22 cellular contexts compared by ENCODE assay signal in the genomic region with DNA sequence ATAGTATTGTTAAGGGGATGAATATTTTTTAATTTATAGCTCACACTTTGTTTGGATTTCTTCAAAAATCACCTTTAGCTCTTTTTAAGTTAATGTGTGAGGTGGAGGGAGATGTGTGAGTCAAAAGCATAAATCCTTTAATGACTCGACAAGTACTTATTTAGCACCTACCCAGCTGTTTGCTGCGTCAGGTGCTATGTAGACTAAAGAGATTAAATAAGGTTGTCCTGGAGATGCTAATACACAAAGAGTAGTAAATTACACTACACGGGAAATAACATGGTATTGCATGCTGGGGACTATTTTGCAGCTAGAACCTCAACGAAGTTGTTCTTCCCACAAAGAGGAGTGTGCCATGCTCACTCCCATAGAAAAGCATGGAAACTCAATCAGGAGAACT.
DNase-seq lines count a peak whose midpoint lies in the region; ATAC-seq and TF ChIP-seq lines count a peak whose summit lies in the region.
"Had no signal": no experiment of that assay in that cellular context is flagged by ENCODE, and none has a peak within 500 bp of the region (broad histone marks: within the 10 kb centered on the region; RNA-seq: fewer than 3 reads in every experiment).

No MANE protein-coding gene starts in this region.

- DNase-seq in NCI-H524 (lab: John Stamatoyannopoulos, UW) = peak; percentile 27 to 82
- DNase-seq in foreskin keratinocyte = peak; percentile 38 to 44
- no peak for DNase-seq in medulla oblongata (ENCODE audit: extremely low spot score)
- DNase-seq in DMS 273 (lab: John Stamatoyannopoulos, UW; ENCODE audit: unreplicated experiment) = no peak
- no peak for DNase-seq in Right ventricle myocardium inferior (ENCODE audit: missing footprints)
- DNase-seq in cardiac septum (ENCODE audit: low spot score) = no peak
- DNase-seq: activated CD8-positive, alpha-beta memory T cell treated with anti-CD3 and anti-CD28 coated beads, Interleukin-2, amount 50 U/mL, for 4 hours; activated effector memory CD4-positive, alpha-beta T cell treated with Interleukin-2 at 50 U/mL for 16 hours; colonic mucosa; DMS 273 treated with DMSO at 0.1 percent for 48 hours; KG1; mesenchymal stem cell; naive B cell; NCI-H1694; stimulated activated CD4-positive, alpha-beta T cell treated with anti-CD3 and anti-CD28 coated beads, Interleukin-2, amount 100 ng/mL, for 48 hours; stimulated activated naive CD4-positive, alpha-beta T cell; WERI-Rb-1 had no signal

- ATAC-seq in GM18858 (IDR thresholded peaks at IDR 0.05; ENCODE audit: unreplicated experiment) = peak; percentile 57
- ATAC-seq in HG02852 (IDR thresholded peaks at IDR 0.05; ENCODE audit: unreplicated experiment) = peak; percentile 72
- peak; percentile 90 for ATAC-seq in foreskin keratinocyte
- no peak for ATAC-seq in Right ventricle myocardium inferior

- no peaks in the 10 kb centered on the region for H3K4me1 ChIP-seq in foreskin keratinocyte
- H3K4me1 ChIP-seq: colonic mucosa, vagina had no signal

- intact Hi-C loops in Right ventricle myocardium inferior (cut with DNase I) (no loop called here), cardiac septum (cut with DNase I) (no loop called here)

- no peak overlapping the region for H3K27ac ChIP-seq in foreskin keratinocyte
- H3K27ac ChIP-seq: colonic mucosa, skin epidermis, thoracic aorta, vagina, WERI-Rb-1 had no signal

- no peak for TF ChIP-seq CTCF in foreskin keratinocyte (conservative IDR thresholded peaks at IDR 0.05)

- H3K27me3 ChIP-seq in foreskin keratinocyte = no peaks in the 10 kb centered on the region
- H3K27me3 ChIP-seq: colonic mucosa, vagina had no signal

Comparison
In these comparisons a context has a peak if more than half of its experiments do, and no peak if none do; other contexts are left out.
1. DNase-seq: peak in NCI-H524 (2 of 2) and foreskin keratinocyte (2 of 2); none in medulla oblongata (single experiment), DMS 273 (single experiment), Right ventricle myocardium inferior (single experiment) and cardiac septum (single experiment).